Comparison of ENCODE assay signal across 22 cellular contexts in genomic region chr5:113270081-113270480, GRCh38.
"Had no signal": no experiment of that assay in that cellular context is flagged by ENCODE, and none has a peak within 500 bp of the region (broad histone marks: within the 10 kb centered on the region; RNA-seq: fewer than 3 reads in every experiment).

No MANE protein-coding gene starts in this region.

- H3K27ac Mint-ChIP-seq: activated CD4-positive, alpha-beta T cell treated with anti-CD3 and anti-CD28 coated beads, Interleukin-2, amount 10 ng/mL, durations not matched to agents 7 days and 5 days; activated CD8-positive, alpha-beta T cell treated with anti-CD3 and anti-CD28 coated beads, Interleukin-2, amount 10 ng/mL, durations not matched to agents 7 days and 5 days; activated naive CD4-positive, alpha-beta T cell treated with anti-CD3 and anti-CD28 coated beads, Interleukin-2, amount 50 U/mL, for 72 hours; activated T-cell treated with anti-CD3 and anti-CD28 coated beads, Interleukin-2, amount 50 U/mL, for 72 hours had no signal

- H3K36me3 Mint-ChIP-seq: activated naive CD4-positive, alpha-beta T cell treated with anti-CD3 and anti-CD28 coated beads, Interleukin-2, amount 50 U/mL, for 72 hours had no signal

- H3K9me3 Mint-ChIP-seq: activated CD4-positive, alpha-beta T cell treated with anti-CD3 and anti-CD28 coated beads, Interleukin-2, amount 10 ng/mL, durations not matched to agents 7 days and 5 days; activated naive CD4-positive, alpha-beta T cell treated with anti-CD3 and anti-CD28 coated beads, Interleukin-2, amount 50 U/mL, for 72 hours; activated T-cell treated with anti-CD3 and anti-CD28 coated beads, Interleukin-2, amount 50 U/mL, for 72 hours had no signal

- H3K27me3 ChIP-seq: adrenal gland, left lung, right atrium auricular region had no signal

- ATAC-seq: activated CD4-positive, CD25-positive, alpha-beta regulatory T cell treated with anti-CD3 and anti-CD28 coated beads, Interleukin-2, amount 50 U/mL, for 24 hours; activated CD8-positive, alpha-beta T cell treated with anti-CD3 and anti-CD28 coated beads, Interleukin-2, amount 10 ng/mL, durations not matched to agents 7 days and 5 days; activated naive CD4-positive, alpha-beta T cell treated with anti-CD3 and anti-CD28 coated beads, Interleukin-2, amount 50 U/mL, for 72 hours; activated T-cell treated with anti-CD3 and anti-CD28 coated beads, Interleukin-2, amount 50 U/mL, for 72 hours; left lung had no signal

- H3K4me1 ChIP-seq: adrenal gland had no signal

- FAIRE-seq: colon had no signal

- DNase-seq: activated CD4-positive, alpha-beta T cell treated with anti-CD3 and anti-CD28 coated beads, Interleukin-2, amount 10 ng/mL, durations not matched to agents 7 days and 5 days; activated CD8-positive, alpha-beta memory T cell treated with anti-CD3 and anti-CD28 coated beads, Interleukin-2, amount 50 U/mL, for 4 hours; activated CD8-positive, alpha-beta T cell treated with anti-CD3 and anti-CD28 coated beads, Interleukin-2, amount 10 ng/mL, durations not matched to agents 7 days and 5 days; activated gamma-delta T cell; activated T-cell treated with anti-CD3 and anti-CD28 coated beads, Interleukin-2, amount 50 U/mL, for 72 hours; adrenal gland; foreskin fibroblast; glutamatergic neuron; hippocampal formation; islet precursor cell; left lung; stimulated activated CD4-positive, alpha-beta T cell treated with anti-CD3 and anti-CD28 coated beads, Interleukin-12 subunit alpha, Interleukin-12 subunit beta, amount 100 ng/mL, for 4 hours; stimulated activated CD4-positive, alpha-beta T cell treated with anti-CD3 and anti-CD28 coated beads, Interleukin-1b, Interleukin-23, amount 100 ng/mL, for 48 hours; stimulated activated CD8-positive, alpha-beta memory T cell treated with anti-CD3 and anti-CD28 coated beads, Interleukin-4, amount 100 ng/mL, for 48 hours; stimulated activated naive CD4-positive, alpha-beta T cell; T1000 had no signal

- H3K4me3 Mint-ChIP-seq: activated CD4-positive, alpha-beta T cell treated with anti-CD3 and anti-CD28 coated beads, Interleukin-2, amount 10 ng/mL, durations not matched to agents 7 days and 5 days; activated CD8-positive, alpha-beta T cell treated with anti-CD3 and anti-CD28 coated beads, Interleukin-2, amount 10 ng/mL, durations not matched to agents 7 days and 5 days; activated T-cell treated with anti-CD3 and anti-CD28 coated beads, Interleukin-2, amount 50 U/mL, for 72 hours; neural crest cell had no signal

- H3K27ac ChIP-seq: adrenal gland, left lung, right atrium auricular region had no signal

- H3K27me3 Mint-ChIP-seq: progenitor cell of endocrine pancreas had no signal

- H3K36me3 ChIP-seq: adrenal gland, left lung, right atrium auricular region had no signal

- H3K9me3 ChIP-seq: adrenal gland, left lung, right atrium auricular region had no signal

- H3K4me3 ChIP-seq: adrenal gland, left lung, right atrium auricular region had no signal
